In the genomic region with DNA sequence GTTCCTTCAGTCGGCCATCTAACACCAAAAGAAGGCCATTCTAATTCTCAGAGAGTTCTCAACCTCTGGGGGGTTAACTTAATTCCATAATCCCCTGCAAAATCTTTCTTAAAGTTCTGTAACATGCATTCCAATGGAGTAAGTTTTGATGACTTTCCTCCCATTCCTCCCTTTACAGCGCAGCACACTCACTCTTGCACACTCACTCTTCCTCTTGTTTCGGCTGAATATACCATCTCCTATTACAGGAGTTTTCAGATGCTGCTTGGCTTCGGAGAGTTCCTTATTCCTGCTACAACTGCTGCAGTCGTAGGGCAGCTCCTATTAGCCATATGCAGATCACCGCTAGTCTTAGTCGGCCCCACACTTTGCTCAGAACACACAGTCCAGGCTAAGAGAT, we compare ENCODE assay signal across 10 cellular contexts. TPM values are rescaled to one million over a fixed set of nuclear protein-coding genes. Genes with fewer than 3 reads are reported as not detected.
DNase-seq lines count a peak whose midpoint lies in the region; ATAC-seq and TF ChIP-seq lines count a peak whose summit lies in the region.
"Had no signal": no experiment of that assay in that cellular context is flagged by ENCODE, and none has a peak within 500 bp of the region (broad histone marks: within the 10 kb centered on the region; RNA-seq: fewer than 3 reads in every experiment).

No MANE protein-coding gene starts in this region.

- intact Hi-C loops in sigmoid colon (cut with DNase I) = no loop called here

- H3K4me1 ChIP-seq in SJSA1 (replicated peaks) (peaks cover 4% of the 10 kb centered on the region; the same call in 1 of the 2 replicates), sigmoid colon (peaks cover 0 to 21% (median 15%) of the 10 kb centered on the region in 4 donors)

- 66 to 78% methylated on average over 7 of the region's 7 CpGs for WGBS in sigmoid colon, 2 donors

- TF ChIP-seq POLR2A in sigmoid colon (IDR thresholded peaks at IDR 0.05) = no peak

- ATAC-seq in HG03469 (IDR thresholded peaks at IDR 0.05; ENCODE audit: unreplicated experiment) (no peak), GM18858 (IDR thresholded peaks at IDR 0.05; ENCODE audit: unreplicated experiment) (no peak), HG03139 (IDR thresholded peaks at IDR 0.05; ENCODE audit: unreplicated experiment) (no peak)

- H3K27me3 ChIP-seq in SJSA1 (replicated peaks) (no peaks in the 10 kb centered on the region), sigmoid colon (no peaks in the 10 kb centered on the region)

- TF ChIP-seq CTCF in GM12865 (IDR thresholded peaks at IDR 0.05; ENCODE audit: insufficient read depth, low read depth, low read length, missing control alignments) (no peak), sigmoid colon (IDR thresholded peaks at IDR 0.05) (no peak)

- H3K27ac ChIP-seq in SJSA1 = no peak overlapping the region
- peak overlapping the region in 2 of 4 donors; percentile 30 to 50 for H3K27ac ChIP-seq in sigmoid colon

- H3K4me3 ChIP-seq in GM12865 (ENCODE audit: low read depth, low read length) (peak overlapping the region; percentile 27), SJSA1 (peak overlapping the region; percentile 24; the same call in 1 of the 2 replicates), sigmoid colon (peak overlapping the region; percentile 18 to 46 (median 38))
- H3K4me3 ChIP-seq: lung had no signal

- H3K36me3 ChIP-seq in SJSA1 = no peaks in the 10 kb centered on the region
- no peaks in the 10 kb centered on the region for H3K36me3 ChIP-seq in sigmoid colon

- DNase-seq in GM12865 (ENCODE audit: low read depth) (no peak), SJSA1 (ENCODE audit: low read depth in 1 of 2, low spot score in 2 of 2) (peak in 1 of 2 experiments; percentile 26), fibroblast of peridontal ligament (ENCODE audit: extremely low read depth) (peak; percentile 51), sigmoid colon (no peak), DMS153 treated with DMSO at 0.1 percent for 48 hours (lab: John Stamatoyannopoulos, UW; ENCODE audit: unreplicated experiment) (no peak)
- DNase-seq: H9 had no signal

- no peak for TF ChIP-seq EP300 in sigmoid colon (IDR thresholded peaks at IDR 0.05)

- H3K9me3 ChIP-seq in SJSA1 (replicated peaks) (no peaks in the 10 kb centered on the region), sigmoid colon (no peaks in the 10 kb centered on the region)

RNA-seq across cellular contexts. Expression of a gene that starts 53.6 kb away (rescaled TPM):
- not detected in 2 replicates for total RNA-seq in SJSA1 (2014; rRNA removed; shearing (Covaris generic))
- total RNA-seq in sigmoid colon = not detected
- polyA plus RNA-seq in sigmoid colon = not detected
- total RNA-seq: H9, lung had no signal
- polyA plus RNA-seq: lung had no signal
